In the genomic region with DNA sequence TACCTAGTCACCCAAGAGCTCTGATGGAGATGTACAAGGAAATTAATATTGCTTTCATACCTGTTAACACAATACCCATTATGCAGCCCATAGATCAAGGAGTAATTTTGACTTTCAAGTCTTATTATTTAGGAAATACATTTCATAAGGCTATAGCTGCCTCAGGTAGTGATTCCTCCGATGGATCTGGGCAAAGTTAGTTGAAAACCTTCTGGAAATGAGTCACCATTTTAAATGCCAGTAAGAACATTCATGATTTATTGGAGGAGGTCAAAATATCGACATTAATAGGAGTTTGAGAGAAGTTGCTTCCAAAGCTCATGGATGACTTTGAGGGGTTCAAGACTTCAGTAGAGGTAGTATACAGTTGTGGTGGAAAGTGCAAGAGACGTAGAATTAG, we compare ENCODE assay signal across 26 cellular contexts.
"Had no signal": no experiment of that assay in that cellular context is flagged by ENCODE, and none has a peak within 500 bp of the region (broad histone marks: within the 10 kb centered on the region; RNA-seq: fewer than 3 reads in every experiment).

No MANE protein-coding gene starts in this region.

- H3K4me3 ChIP-seq: stomach, suprapubic skin, testis, thoracic aorta, thyroid gland, tibial artery, tibial nerve, transverse colon, upper lobe of left lung, upper lobe of right lung, uterus, vagina had no signal

- H3K9me3 ChIP-seq: stomach, suprapubic skin, testis, thoracic aorta, thyroid gland, tibial artery, tibial nerve, transverse colon, upper lobe of left lung, upper lobe of right lung, uterus, vagina had no signal

- DNase-seq: stimulated activated CD4-positive, alpha-beta T cell treated with anti-CD3 and anti-CD28 coated beads, Interleukin-2, amount 100 ng/mL, for 48 hours; stimulated activated CD4-positive, alpha-beta T cell treated with anti-CD3 and anti-CD28 coated beads, Interleukin-4, amount 100 ng/mL, for 1 hour; stimulated activated CD4-positive, alpha-beta T cell treated with anti-CD3 and anti-CD28 coated beads, Interleukin-4, amount 100 ng/mL, for 24 hours; stimulated activated CD4-positive, alpha-beta T cell treated with anti-CD3 and anti-CD28 coated beads, Interleukin-4, amount 100 ng/mL, for 4 hours; stimulated activated CD8-positive, alpha-beta memory T cell treated with anti-CD3 and anti-CD28 coated beads, Interleukin-4, amount 100 ng/mL, for 48 hours; stimulated activated naive B cell treated with anti-CD40 and anti-IgM and Interleukin-4, amounts not matched to agents 10 μg/mL and 1 μg/mL and 100 μg/mL, for 72 hours; stimulated activated naive CD4-positive, alpha-beta T cell; stimulated activated naive CD4-positive, alpha-beta T cell treated with Interleukin-2 at 50 U/mL for 16 hours; stimulated activated naive CD8-positive, alpha-beta T cell treated with anti-CD3 and anti-CD28 coated beads, Interleukin-15, amount 100 ng/mL, for 72 hours; stimulated activated naive CD8-positive, alpha-beta T cell treated with anti-CD3 and anti-CD28 coated beads, Interleukin-15, Interleukin-2, amounts not matched to agents 100 U/mL and 50 U/mL, for 24 hours; stomach; substantia nigra; testis; thyroid gland; tibial artery; transverse colon; trophoblast cell; upper lobe of left lung; upper lobe of right lung; uterus had no signal

- H3K27ac ChIP-seq: stomach, suprapubic skin, testis, thoracic aorta, thyroid gland, tibial artery, tibial nerve, transverse colon, upper lobe of left lung, upper lobe of right lung, uterus, vagina had no signal

- H3K27me3 ChIP-seq: stomach, suprapubic skin, testis, thyroid gland, tibial artery, tibial nerve, transverse colon, upper lobe of left lung, upper lobe of right lung, uterus, vagina had no signal

- H3K4me1 ChIP-seq: stomach, testis, thyroid gland, tibial artery, tibial nerve, upper lobe of left lung, upper lobe of right lung, uterus had no signal

- H3K36me3 ChIP-seq: stomach, suprapubic skin, thoracic aorta, thyroid gland, tibial artery, tibial nerve, transverse colon, upper lobe of left lung, upper lobe of right lung, uterus, vagina had no signal

- ATAC-seq: stimulated activated effector memory CD8-positive, alpha-beta T cell treated with anti-CD3 and anti-CD28 coated beads, Interleukin-12 subunit alpha, Interleukin-12 subunit beta, amount 100 ng/mL, for 72 hours; stimulated activated memory B cell treated with anti-CD40 and anti-IgM and Interleukin-4, amounts not matched to agents 10 μg/mL and 1 μg/mL and 100 μg/mL, for 72 hours; stimulated activated naive B cell treated with anti-CD40 and anti-IgM and Interleukin-4, amounts not matched to agents 10 μg/mL and 1 μg/mL and 100 μg/mL, for 72 hours; stimulated activated naive CD8-positive, alpha-beta T cell treated with anti-CD3 and anti-CD28 coated beads, Interleukin-15, amount 100 ng/mL, for 72 hours; stimulated activated naive CD8-positive, alpha-beta T cell treated with anti-CD3 and anti-CD28 coated beads, Interleukin-15, Interleukin-2, amounts not matched to agents 100 U/mL and 50 U/mL, for 24 hours; upper lobe of right lung had no signal
